In genomic region chr15:77577350-77577749, GRCh38 we compare ENCODE assay signal across 19 cellular contexts. TPM values are rescaled to one million over a fixed set of nuclear protein-coding genes. Genes with fewer than 3 reads are reported as not detected.
DNase-seq lines count a peak whose midpoint lies in the region; ATAC-seq and TF ChIP-seq lines count a peak whose summit lies in the region.
"Had no signal": no experiment of that assay in that cellular context is flagged by ENCODE, and none has a peak within 500 bp of the region (broad histone marks: within the 10 kb centered on the region; RNA-seq: fewer than 3 reads in every experiment).

No MANE protein-coding gene starts in this region.

- DNase-seq in EH (ENCODE audit: low read depth) (peak; percentile 11), SK-N-SH (peak; percentile 71), glutamatergic neuron (no peak), pons (ENCODE audit: low spot score) (peak; percentile 82), iPS-NIHi7 (ENCODE audit: extremely low spot score) (no peak), HT-29 (ENCODE audit: low spot score) (no peak)
- no peak for DNase-seq in stimulated activated naive B cell treated with anti-CD40 and anti-IgM and Interleukin-4, amounts not matched to agents 10 μg/mL and 1 μg/mL and 100 μg/mL, for 72 hours
- DNase-seq: activated CD4-positive, alpha-beta T cell treated with anti-CD3 and anti-CD28 coated beads, Interleukin-2, amount 10 ng/mL, durations not matched to agents 7 days and 5 days; activated T-cell treated with anti-CD3 and anti-CD28 coated beads, Interleukin-2, amount 50 U/mL, for 4 hours; dermis blood vessel endothelial cell; mammary epithelial cell; NCI-H1105 treated with DMSO at 0.1 percent for 48 hours; NCI-H345; pancreas had no signal

- H3F3A ChIP-seq in SK-N-SH (replicated peaks; ENCODE audit: insufficient read depth): no peaks in the 10 kb centered on the region

- H3K27me3 Mint-ChIP-seq in glutamatergic neuron (ENCODE audit: unreplicated experiment): peaks cover 10% of the 10 kb centered on the region
- H3K27me3 Mint-ChIP-seq in stimulated activated naive B cell treated with anti-CD40 and anti-IgM and Interleukin-4, amounts not matched to agents 10 μg/mL and 1 μg/mL and 100 μg/mL, for 72 hours: peaks cover 10 to 11% of the 10 kb centered on the region in 2 donors
- H3K27me3 Mint-ChIP-seq: activated CD4-positive, alpha-beta T cell treated with anti-CD3 and anti-CD28 coated beads, Interleukin-2, amount 10 ng/mL, durations not matched to agents 7 days and 5 days had no signal

- H3K36me3 ChIP-seq in SK-N-SH (replicated peaks in 1 of 2; ENCODE audit: control insufficient read depth in 1 of 2, insufficient read depth in 2 of 2, low read length in 1 of 2): no peaks in the 10 kb centered on the region
- H3K36me3 ChIP-seq: pancreas, tibial nerve had no signal

- POLR2A ChIA-PET in SK-N-SH (lab: Yijun Ruan, JAX): no interaction called here

- WGBS in SK-N-SH (ENCODE audit: low lambda C conversion rate): 55% methylated on average over 5 of the region's 6 CpGs

- H3K27me3 ChIP-seq in SK-N-SH (ENCODE audit: insufficient read depth): no peaks in the 10 kb centered on the region; the same call in 1 of the 2 replicates
- H3K27me3 ChIP-seq: pancreas, tibial nerve had no signal

- H3K27ac Mint-ChIP-seq in glutamatergic neuron (ENCODE audit: unreplicated experiment): peak overlapping the region; percentile 8
- H3K27ac Mint-ChIP-seq in stimulated activated naive B cell treated with anti-CD40 and anti-IgM and Interleukin-4, amounts not matched to agents 10 μg/mL and 1 μg/mL and 100 μg/mL, for 72 hours: no peak overlapping the region
- H3K27ac Mint-ChIP-seq: activated CD4-positive, alpha-beta T cell treated with anti-CD3 and anti-CD28 coated beads, Interleukin-2, amount 10 ng/mL, durations not matched to agents 7 days and 5 days; IgD-negative memory B cell; T-helper 2 cell treated with Interferon-gamma antibody and Interleukin-4, amounts not matched to agents 5 μg/mL and 100 μg/mL, for 36 hours had no signal

- H3K9me3 ChIP-seq in SK-N-SH: no peaks in the 10 kb centered on the region
- H3K9me3 ChIP-seq: pancreas, tibial nerve had no signal

- H3K4me1 ChIP-seq in SK-N-SH (ENCODE audit: control insufficient read depth in 1 of 2, insufficient read depth in 2 of 2, low read depth in 1 of 2, low read length in 1 of 2): peaks cover 0 to 32% of the 10 kb centered on the region in 2 experiments; a peak in 2 of 4 replicates
- H3K4me1 ChIP-seq: pancreas, tibial nerve had no signal

- H3K4me3 Mint-ChIP-seq in glutamatergic neuron (ENCODE audit: unreplicated experiment): no peak overlapping the region
- H3K4me3 Mint-ChIP-seq in stimulated activated naive B cell treated with anti-CD40 and anti-IgM and Interleukin-4, amounts not matched to agents 10 μg/mL and 1 μg/mL and 100 μg/mL, for 72 hours: no peak overlapping the region
- H3K4me3 Mint-ChIP-seq: activated CD4-positive, alpha-beta T cell treated with anti-CD3 and anti-CD28 coated beads, Interleukin-2, amount 10 ng/mL, durations not matched to agents 7 days and 5 days; activated T-cell treated with anti-CD3 and anti-CD28 coated beads, Interleukin-2, amount 50 U/mL, for 4 hours; IgD-negative memory B cell; T-helper 2 cell treated with Interferon-gamma antibody and Interleukin-4, amounts not matched to agents 5 μg/mL and 100 μg/mL, for 36 hours had no signal

- H2AFZ ChIP-seq in SK-N-SH (ENCODE audit: low read depth): no peak overlapping the region

- ATAC-seq in GM21528 (IDR thresholded peaks at IDR 0.05; ENCODE audit: low FRiP score, unreplicated experiment): no peak
- no peak for ATAC-seq in stimulated activated naive B cell treated with anti-CD40 and anti-IgM and Interleukin-4, amounts not matched to agents 10 μg/mL and 1 μg/mL and 100 μg/mL, for 72 hours (replicated peaks)
- ATAC-seq: activated T-cell treated with anti-CD3 and anti-CD28 coated beads, Interleukin-2, amount 50 U/mL, for 4 hours; pancreas had no signal

- no peak for TF ChIP-seq EP300 in SK-N-SH (IDR thresholded peaks at IDR 0.05; ENCODE audit: borderline replicate concordance in 1 of 2, low read depth in 1 of 2, low read length in 1 of 2)

- H3K9me3 Mint-ChIP-seq in glutamatergic neuron (ENCODE audit: unreplicated experiment): peaks cover 7% of the 10 kb centered on the region
- H3K9me3 Mint-ChIP-seq in stimulated activated naive B cell treated with anti-CD40 and anti-IgM and Interleukin-4, amounts not matched to agents 10 μg/mL and 1 μg/mL and 100 μg/mL, for 72 hours: no peaks in the 10 kb centered on the region
- H3K9me3 Mint-ChIP-seq: activated CD4-positive, alpha-beta T cell treated with anti-CD3 and anti-CD28 coated beads, Interleukin-2, amount 10 ng/mL, durations not matched to agents 7 days and 5 days; activated T-cell treated with anti-CD3 and anti-CD28 coated beads, Interleukin-2, amount 50 U/mL, for 4 hours; IgD-negative memory B cell; T-helper 2 cell treated with Interferon-gamma antibody and Interleukin-4, amounts not matched to agents 5 μg/mL and 100 μg/mL, for 36 hours had no signal

- no peak for TF ChIP-seq CTCF in SK-N-SH (IDR thresholded peaks at IDR 0.05)
- TF ChIP-seq CTCF in glutamatergic neuron (IDR thresholded peaks at IDR 0.05; ENCODE audit: partially characterized antibody, unreplicated experiment): no peak

- H3K9ac ChIP-seq in SK-N-SH: no peak overlapping the region

- no peak for TF ChIP-seq RAD21 in SK-N-SH (IDR thresholded peaks at IDR 0.05; ENCODE audit: low read length)

- peak overlapping the region in 1 of 2 experiments; percentile 4; a peak in 1 of 4 replicates for H3K27ac ChIP-seq in SK-N-SH (ENCODE audit: low read depth in 2 of 2, low read length in 1 of 2)
- H3K27ac ChIP-seq: C4-2B, pancreas, tibial nerve had no signal

- no peak overlapping the region for H3K4me2 ChIP-seq in SK-N-SH

- no peaks in the 10 kb centered on the region for H3K9me2 ChIP-seq in SK-N-SH

- H4K20me1 ChIP-seq in SK-N-SH (ENCODE audit: insufficient read depth): no peaks in the 10 kb centered on the region

- H3K79me2 ChIP-seq in SK-N-SH (ENCODE audit: insufficient read depth): no peaks in the 10 kb centered on the region

- no peaks in the 10 kb centered on the region for H3K36me3 Mint-ChIP-seq in glutamatergic neuron (ENCODE audit: unreplicated experiment)
- H3K36me3 Mint-ChIP-seq in stimulated activated naive B cell treated with anti-CD40 and anti-IgM and Interleukin-4, amounts not matched to agents 10 μg/mL and 1 μg/mL and 100 μg/mL, for 72 hours: no peaks in the 10 kb centered on the region
- H3K36me3 Mint-ChIP-seq: IgD-negative memory B cell had no signal

- CTCF ChIA-PET in SK-N-SH (lab: Yijun Ruan, JAX): interaction anchor here (0.6 to 3.0 kb wide), 5 partner anchors 10 to 244 kb away, joined by 3 to 14 read pairs (median 4); no protein-coding TSS in a partner anchor

- peaks cover 29% of the 10 kb centered on the region for H3K4me1 Mint-ChIP-seq in glutamatergic neuron (ENCODE audit: low read depth, unreplicated experiment)
- peaks cover 7 to 22% of the 10 kb centered on the region in 2 donors for H3K4me1 Mint-ChIP-seq in stimulated activated naive B cell treated with anti-CD40 and anti-IgM and Interleukin-4, amounts not matched to agents 10 μg/mL and 1 μg/mL and 100 μg/mL, for 72 hours
- H3K4me1 Mint-ChIP-seq: activated CD4-positive, alpha-beta T cell treated with anti-CD3 and anti-CD28 coated beads, Interleukin-2, amount 10 ng/mL, durations not matched to agents 7 days and 5 days had no signal

- no peak overlapping the region for H3K4me3 ChIP-seq in SK-N-SH (ENCODE audit: low read depth in 2 of 2, low read length in 1 of 2)
- H3K4me3 ChIP-seq: pancreas, tibial nerve had no signal

TF ChIP-seq in SK-N-SH, 30 proteins besides CTCF, POLR2A, EP300 and RAD21 (continues in another document):
- TF ChIP-seq MAX (IDR thresholded peaks at IDR 0.05; ENCODE audit: low read depth): no peak
- no peak for TF ChIP-seq FOXJ3 (CRISPR knock-in tag; IDR thresholded peaks at IDR 0.05)
- no peak for TF ChIP-seq RXRA (IDR thresholded peaks at IDR 0.05; ENCODE audit: borderline replicate concordance, low read depth)
- TF ChIP-seq REST (IDR thresholded peaks at IDR 0.05; ENCODE audit: low read depth, low read length): no peak
- no peak for TF ChIP-seq USF1 (IDR thresholded peaks at IDR 0.05; ENCODE audit: borderline replicate concordance, low read depth)

RNA-seq across cellular contexts. Expression of gene LINGO1, which starts 55.4 kb away (rescaled TPM):
- polyA plus RNA-seq in SK-N-SH (2012; rRNA removed): 0.29 and 0.56 TPM in 2 replicates
- polyA plus RNA-seq in SK-N-SH (2012; cell fraction: cytosol; rRNA removed): 0.27 and 0.59 TPM in 2 replicates
- polyA plus RNA-seq in SK-N-SH (2012; cell fraction: nucleus; rRNA removed): 0.13 and 0.39 TPM in 2 replicates
- total RNA-seq in glutamatergic neuron (ENCODE audit: unreplicated experiment): 180 TPM
- 0.16 and 0.31 TPM in 2 replicates for total RNA-seq in HT-29 (2014; rRNA removed; shearing (Covaris generic))
- total RNA-seq: activated CD4-positive, alpha-beta T cell treated with anti-CD3 and anti-CD28 coated beads, Interleukin-2, amount 10 ng/mL, durations not matched to agents 7 days and 5 days; activated T-cell treated with anti-CD3 and anti-CD28 coated beads, Interleukin-2, amount 50 U/mL, for 4 hours; dermis blood vessel endothelial cell had no signal
- polyA plus RNA-seq: IgD-negative memory B cell, mammary epithelial cell had no signal

Comparison
In these comparisons a context has a peak if more than half of its experiments do, and no peak if none do; other contexts are left out.
1. DNase-seq: peak in EH (single experiment), SK-N-SH (single experiment) and pons (single experiment); none in glutamatergic neuron (single experiment), stimulated activated naive B cell treated with anti-CD40 and anti-IgM and Interleukin-4, amounts not matched to agents 10 μg/mL and 1 μg/mL and 100 μg/mL, for 72 hours (single experiment), iPS-NIHi7 (single experiment) and HT-29 (single experiment).
2. RNA of gene LINGO1, which starts 55.4 kb away (total RNA-seq): 180 TPM in glutamatergic neuron (single experiment); 0.16 to 0.31 TPM in HT-29; every median in the first group is over 100 times any median in the second.